In genomic region chrX:71269801-71270395, GRCh38 we compare ENCODE assay signal across 11 cellular contexts. TPM values are rescaled to one million over a fixed set of nuclear protein-coding genes. Genes with fewer than 3 reads are reported as not detected.
"Had no signal": no experiment of that assay in that cellular context is flagged by ENCODE, and none has a peak within 500 bp of the region (broad histone marks: within the 10 kb centered on the region; RNA-seq: fewer than 3 reads in every experiment).

No MANE protein-coding gene starts in this region.

- H3K27ac Mint-ChIP-seq: GM23338, H9, HFFc6 had no signal

- H3K9me3 ChIP-seq: HAP-1 had no signal

- H3K27ac ChIP-seq: GM23248 had no signal

- ATAC-seq: GM23338, HCT116 had no signal

- H3K36me3 ChIP-seq: HAP-1 had no signal

- H3K9ac ChIP-seq: GM23248 had no signal

- H2AFZ ChIP-seq: GM23248, GM23338 had no signal

- H3K4me3 ChIP-seq: GM23248, GM23338, HAP-1 had no signal

- DNase-seq: GM23248, GOT3, H7, H9, HCEC 1CT, HFFc6 had no signal

- H3K4me1 Mint-ChIP-seq: GM23338, H9 had no signal

- H3K4me3 Mint-ChIP-seq: GM23338, H9, HFFc6 had no signal

- H3K4me1 ChIP-seq: HAP-1 had no signal

- H3K9me3 Mint-ChIP-seq: GM23338, HFFc6 had no signal

- H3K4me2 ChIP-seq: GM23338 had no signal

RNA-seq across cellular contexts. Expression of gene GJB1, which starts 46.9 kb away (rescaled TPM):
- total RNA-seq: GM23248, H1, H4, H9, HFFc6 had no signal
